25 cellular contexts compared by ENCODE assay signal in the genomic region with DNA sequence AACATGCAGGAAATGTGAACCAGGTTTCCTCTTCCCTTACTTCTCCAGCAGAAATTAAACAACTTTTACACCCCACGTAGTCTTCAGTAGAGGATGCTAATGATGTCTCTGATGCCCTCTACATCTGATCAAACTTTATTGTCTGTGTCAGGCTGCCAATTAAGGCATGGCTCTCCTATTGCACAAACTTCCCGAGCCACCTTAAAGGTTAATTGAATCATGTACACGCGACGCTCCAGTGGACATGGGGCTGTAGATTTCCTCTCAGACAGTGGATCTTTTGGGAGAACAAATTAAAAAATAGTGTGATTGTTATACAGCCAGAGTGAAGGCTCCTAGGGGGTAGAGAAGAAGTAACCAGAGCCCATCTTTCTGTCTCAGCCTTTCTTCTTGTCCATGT.
"Had no signal": no experiment of that assay in that cellular context is flagged by ENCODE, and none has a peak within 500 bp of the region (broad histone marks: within the 10 kb centered on the region; RNA-seq: fewer than 3 reads in every experiment).

No MANE protein-coding gene starts in this region.

- H3K27me3 Mint-ChIP-seq: dendritic cell treated with granulocyte-macrophage colony-stimulating factor and Interleukin-4, amounts not matched to agents 40 ng/mL and 50 ng/mL, for 4 days had no signal

- H3K4me1 Mint-ChIP-seq: endodermal cell had no signal

- H3K4me3 Mint-ChIP-seq: dendritic cell treated with granulocyte-macrophage colony-stimulating factor and Interleukin-4, amounts not matched to agents 40 ng/mL and 50 ng/mL, for 4 days; effector memory CD8-positive, alpha-beta T cell; endodermal cell had no signal

- H3K4me3 ChIP-seq: colonic mucosa, coronary artery, dorsolateral prefrontal cortex, esophagus squamous epithelium, gastrocnemius medialis, gastroesophageal sphincter, heart left ventricle, heart right ventricle had no signal

- H3K27me3 ChIP-seq: colonic mucosa, foreskin keratinocyte, gastrocnemius medialis had no signal

- FAIRE-seq: colon, endothelial cell of umbilical vein, frontal cortex had no signal

- H3K9me3 ChIP-seq: colonic mucosa, esophagus squamous epithelium, gastrocnemius medialis, gastroesophageal sphincter, heart left ventricle, heart right ventricle had no signal

- H3K9me3 Mint-ChIP-seq: dendritic cell treated with granulocyte-macrophage colony-stimulating factor and Interleukin-4, amounts not matched to agents 40 ng/mL and 50 ng/mL, for 4 days; effector memory CD8-positive, alpha-beta T cell; endodermal cell had no signal

- DNase-seq: colonic mucosa; cortex of kidney; dermis blood vessel endothelial cell; dorsolateral prefrontal cortex; effector CD4-positive, alpha-beta T cell; effector CD8-positive, alpha-beta T cell; effector memory CD4-positive, alpha-beta T cell; effector memory CD8-positive, alpha-beta T cell; endodermal cell; erythroblast; esophagus squamous epithelium; foreskin fibroblast; foreskin keratinocyte; foreskin melanocyte; gastrocnemius medialis; glutamatergic neuron; heart left ventricle; heart right ventricle had no signal

- H3K27ac ChIP-seq: colonic mucosa, coronary artery, dorsolateral prefrontal cortex, epithelial cell of prostate, esophagus squamous epithelium, foreskin keratinocyte, gastrocnemius medialis, gastroesophageal sphincter, heart left ventricle, heart right ventricle had no signal

- H3K4me1 ChIP-seq: colonic mucosa, esophagus squamous epithelium, foreskin keratinocyte, gastrocnemius medialis, gastroesophageal sphincter, heart left ventricle had no signal

- H3K36me3 ChIP-seq: colonic mucosa, esophagus squamous epithelium, gastrocnemius medialis, gastroesophageal sphincter, heart left ventricle, heart right ventricle had no signal

- H3K27ac Mint-ChIP-seq: dendritic cell treated with granulocyte-macrophage colony-stimulating factor and Interleukin-4, amounts not matched to agents 40 ng/mL and 50 ng/mL, for 4 days; effector memory CD8-positive, alpha-beta T cell; endodermal cell had no signal
